ENCODE assay signal across 13 cellular contexts in the genomic region with DNA sequence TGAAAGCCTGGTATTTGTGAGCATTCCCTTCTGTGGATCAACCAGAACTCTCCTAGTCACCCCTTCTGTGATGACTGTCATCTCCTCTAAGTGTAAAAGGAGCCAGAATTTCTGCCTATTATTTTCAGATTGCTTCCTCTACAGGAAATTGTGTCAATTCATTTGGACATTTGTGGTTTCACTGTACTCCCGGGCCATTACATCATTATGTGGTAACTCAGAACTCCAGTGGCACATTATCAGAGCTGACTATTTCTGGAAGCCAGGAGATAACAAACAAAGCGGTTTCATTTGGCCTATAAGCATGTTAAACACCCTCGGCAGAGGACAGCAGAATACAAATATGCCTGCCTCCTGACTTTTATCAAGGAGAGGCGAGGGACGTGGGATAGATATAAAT.
DNase-seq lines count a peak whose midpoint lies in the region; ATAC-seq, FAIRE-seq and TF ChIP-seq lines count a peak whose summit lies in the region.
"Had no signal": no experiment of that assay in that cellular context is flagged by ENCODE, and none has a peak within 500 bp of the region (broad histone marks: within the 10 kb centered on the region; RNA-seq: fewer than 3 reads in every experiment).

No MANE protein-coding gene starts in this region.

- TF ChIP-seq CTCF in K562 (IDR thresholded peaks at IDR 0.05 in 2 of 3, conservative IDR thresholded peaks at IDR 0.05 in 1 of 3; ENCODE audit: insufficient read depth in 2 of 3, low read depth in 1 of 3, low read length in 3 of 3), result no peak

- H3K27me3 ChIP-seq in BLaER1 treated with 17β-estradiol and CSF1 and Interleukin-3, amounts not matched to agents 10 nM and 100 nM, result peaks cover 0 to 29% (median 0%) of the 10 kb centered on the region in 11 experiments; a peak in 5 of 22 replicates
- H3K27me3 ChIP-seq in K562 (ENCODE audit: control insufficient read depth in 2 of 2, insufficient read depth in 2 of 2, low read length in 2 of 2) (no peaks in the 10 kb centered on the region), right cardiac atrium (ENCODE audit: control insufficient read depth, insufficient read depth) (no peaks in the 10 kb centered on the region)

- no peaks in the 10 kb centered on the region for H3K36me3 ChIP-seq in BLaER1 treated with 17β-estradiol and CSF1 and Interleukin-3, amounts not matched to agents 10 nM and 100 nM
- no peaks in the 10 kb centered on the region for H3K36me3 ChIP-seq in K562 (ENCODE audit: control insufficient read depth, insufficient read depth, low read length)

- no peak for FAIRE-seq in K562 (lab: Jason Lieb, UNC)
- FAIRE-seq: GM19239 had no signal

- intact Hi-C loops in K562 (cut with micrococcal nuclease) (no loop called here), right cardiac atrium (cut with DNase I) (no loop called here)

- H4K20me1 ChIP-seq in BLaER1 treated with 17β-estradiol and CSF1 and Interleukin-3, amounts not matched to agents 10 nM and 100 nM, result peaks cover 0 to 7% (median 0%) of the 10 kb centered on the region in 11 experiments; a peak in 1 of 22 replicates
- no peaks in the 10 kb centered on the region for H4K20me1 ChIP-seq in K562 (replicated peaks; ENCODE audit: control insufficient read depth, insufficient read depth, low read length)

- BruUV-seq in K562 (replicated peaks; lab: Mats Ljungman, UMichigan), result no TSS peak

- peaks cover 19 to 46% (median 30%) of the 10 kb centered on the region in 10 experiments for H3K4me1 ChIP-seq in BLaER1 treated with 17β-estradiol and CSF1 and Interleukin-3, amounts not matched to agents 10 nM and 100 nM
- H3K4me1 ChIP-seq in K562 (replicated peaks in 1 of 2; ENCODE audit: control insufficient read depth in 2 of 2, insufficient read depth in 2 of 2, low read length in 2 of 2), result no peaks in the 10 kb centered on the region
- H3K4me1 ChIP-seq in right cardiac atrium (ENCODE audit: control insufficient read depth, insufficient read depth, low read length), result peaks cover 6% of the 10 kb centered on the region

- H3K9me1 ChIP-seq in K562 (ENCODE audit: control insufficient read depth, insufficient read depth, low read length), result no peaks in the 10 kb centered on the region

- no peak overlapping the region for H2AFZ ChIP-seq in K562 (ENCODE audit: low read depth, low read length)

- 0% methylated on average over 5 of the region's 5 CpGs for WGBS in K562 (ENCODE audit: insufficient coverage, low coverage, missing lambda C conversion rate)
- WGBS in right cardiac atrium, result 5% methylated on average over 5 of the region's 5 CpGs

- in situ Hi-C loops in K562 (cut with MboI), result no loop called here

- POLR2A ChIA-PET in K562 (lab: Yijun Ruan, JAX), result no interaction called here

- H3K9me3 ChIP-seq in BLaER1 treated with 17β-estradiol and CSF1 and Interleukin-3, amounts not matched to agents 10 nM and 100 nM (replicated peaks in 1 of 11), result no peaks in the 10 kb centered on the region; a peak in 1 of 22 replicates
- H3K9me3 ChIP-seq in K562 (replicated peaks; ENCODE audit: control insufficient read depth, insufficient read depth, low read depth, low read length) (no peaks in the 10 kb centered on the region; the same call in 1 of the 2 replicates), right cardiac atrium (ENCODE audit: control insufficient read depth, low read length) (no peaks in the 10 kb centered on the region)

- no peak for ATAC-seq in K562
- ATAC-seq in right cardiac atrium, result peak; percentile 92
- no peak for ATAC-seq in HG03159 (IDR thresholded peaks at IDR 0.05; ENCODE audit: unreplicated experiment)
- ATAC-seq: activated CD8-positive, alpha-beta T cell treated with anti-CD3 and anti-CD28 coated beads, Interleukin-2, amount 10 ng/mL, durations not matched to agents 7 days and 5 days had no signal

- CTCF ChIA-PET in K562 (lab: Yijun Ruan, JAX; ENCODE audit: low intra/inter-chr PET ratio), result no interaction called here

- peak overlapping the region in 6 of 11 experiments; percentile 9 to 49 (median 19); a peak in 6 of 22 replicates for H3K9ac ChIP-seq in BLaER1 treated with 17β-estradiol and CSF1 and Interleukin-3, amounts not matched to agents 10 nM and 100 nM
- no peak overlapping the region for H3K9ac ChIP-seq in K562 (ENCODE audit: insufficient read depth in 1 of 2, low read depth in 2 of 2, low read length in 2 of 2)

- 0 out of 20 replicates have a peak overlapping the region, but pooled peaks of 1 of the 10 experiments have one; percentile 0 for H3K4me3 ChIP-seq in BLaER1 treated with 17β-estradiol and CSF1 and Interleukin-3, amounts not matched to agents 10 nM and 100 nM
- H3K4me3 ChIP-seq in K562 (no peak overlapping the region), right cardiac atrium (ENCODE audit: low read length) (no peak overlapping the region)

- DNase-seq in M059J (ENCODE audit: low read depth), result peak; percentile 34
- no peak for DNase-seq in K562 (ENCODE audit: extremely low read depth in 1 of 4, low spot score in 3 of 4)
- DNase-seq in right cardiac atrium, result no peak
- no peak for DNase-seq in stimulated activated CD4-positive, alpha-beta T cell treated with anti-CD3 and anti-CD28 coated beads, Interleukin-2, amount 100 ng/mL, for 24 hours
- DNase-seq in NCI-H2081 (lab: John Stamatoyannopoulos, UW), result no peak
- no peak for DNase-seq in cortex of kidney (lab: John Stamatoyannopoulos, UW)
- DNase-seq: activated CD8-positive, alpha-beta T cell treated with anti-CD3 and anti-CD28 coated beads, Interleukin-2, amount 10 ng/mL, durations not matched to agents 7 days and 5 days; CD4-positive, CD25-positive, alpha-beta regulatory T cell; effector CD8-positive, alpha-beta T cell; NCI-H748 treated with DMSO at 0.1 percent for 48 hours had no signal

- peak overlapping the region in 10 of 11 experiments; percentile 3 to 75 (median 59); a peak in 20 of 22 replicates for H3K27ac ChIP-seq in BLaER1 treated with 17β-estradiol and CSF1 and Interleukin-3, amounts not matched to agents 10 nM and 100 nM
- no peak overlapping the region for H3K27ac ChIP-seq in K562 (ENCODE audit: extremely low read depth, low read depth, low read length)
- H3K27ac ChIP-seq in right cardiac atrium (ENCODE audit: low read length), result no peak overlapping the region

- H3K4me2 ChIP-seq in BLaER1 treated with 17β-estradiol and CSF1 and Interleukin-3, amounts not matched to agents 10 nM and 100 nM, result peak overlapping the region; percentile 39 to 86 (median 66)
- no peak overlapping the region for H3K4me2 ChIP-seq in K562 (ENCODE audit: insufficient read depth, low read length)

- no peak for TF ChIP-seq RAD21 in K562 (CRISPR knock-in tag; conservative IDR thresholded peaks at IDR 0.05 in 1 of 2, IDR thresholded peaks at IDR 0.05 in 1 of 2)

- no peak for TF ChIP-seq POLR2A in K562 (conservative IDR thresholded peaks at IDR 0.05)

- no peak for TF ChIP-seq EP300 in K562 (IDR thresholded peaks at IDR 0.05; ENCODE audit: low read length)

- H3K79me2 ChIP-seq in K562 (ENCODE audit: control insufficient read depth, insufficient read depth, low read length), result no peaks in the 10 kb centered on the region

TF ChIP-seq in K562, 482 proteins besides CTCF, POLR2A, EP300 and RAD21:
- TF ChIP-seq ZNF431 (CRISPR knock-in tag; IDR thresholded peaks at IDR 0.05) (no peak), MTA1 (IDR thresholded peaks at IDR 0.05; ENCODE audit: borderline replicate concordance) (no peak), CEBPG (CRISPR knock-in tag; IDR thresholded peaks at IDR 0.05) (no peak), CEBPG (tag; conservative IDR thresholded peaks at IDR 0.05 in 1 of 2, IDR thresholded peaks at IDR 0.05 in 1 of 2) (0 out of 4 replicates have a peak, but pooled peaks of 1 of the 2 experiments have one; percentile 31), BRF1 (IDR thresholded peaks at IDR 0.05; ENCODE audit: borderline replicate concordance, extremely low read depth, insufficient read length) (no peak), ZNF696 (CRISPR knock-in tag; conservative IDR thresholded peaks at IDR 0.05) (no peak)
- TF ChIP-seq, protein P1, sequence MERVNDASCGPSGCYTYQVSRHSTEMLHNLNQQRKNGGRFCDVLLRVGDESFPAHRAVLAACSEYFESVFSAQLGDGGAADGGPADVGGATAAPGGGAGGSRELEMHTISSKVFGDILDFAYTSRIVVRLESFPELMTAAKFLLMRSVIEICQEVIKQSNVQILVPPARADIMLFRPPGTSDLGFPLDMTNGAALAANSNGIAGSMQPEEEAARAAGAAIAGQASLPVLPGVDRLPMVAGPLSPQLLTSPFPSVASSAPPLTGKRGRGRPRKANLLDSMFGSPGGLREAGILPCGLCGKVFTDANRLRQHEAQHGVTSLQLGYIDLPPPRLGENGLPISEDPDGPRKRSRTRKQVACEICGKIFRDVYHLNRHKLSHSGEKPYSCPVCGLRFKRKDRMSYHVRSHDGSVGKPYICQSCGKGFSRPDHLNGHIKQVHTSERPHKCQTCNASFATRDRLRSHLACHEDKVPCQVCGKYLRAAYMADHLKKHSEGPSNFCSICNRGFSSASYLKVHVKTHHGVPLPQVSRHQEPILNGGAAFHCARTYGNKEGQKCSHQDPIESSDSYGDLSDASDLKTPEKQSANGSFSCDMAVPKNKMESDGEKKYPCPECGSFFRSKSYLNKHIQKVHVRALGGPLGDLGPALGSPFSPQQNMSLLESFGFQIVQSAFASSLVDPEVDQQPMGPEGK (CRISPR knock-in tag; IDR thresholded peaks at IDR 0.05; ENCODE audit: borderline replicate concordance), result no peak
- TF ChIP-seq, protein P2, sequence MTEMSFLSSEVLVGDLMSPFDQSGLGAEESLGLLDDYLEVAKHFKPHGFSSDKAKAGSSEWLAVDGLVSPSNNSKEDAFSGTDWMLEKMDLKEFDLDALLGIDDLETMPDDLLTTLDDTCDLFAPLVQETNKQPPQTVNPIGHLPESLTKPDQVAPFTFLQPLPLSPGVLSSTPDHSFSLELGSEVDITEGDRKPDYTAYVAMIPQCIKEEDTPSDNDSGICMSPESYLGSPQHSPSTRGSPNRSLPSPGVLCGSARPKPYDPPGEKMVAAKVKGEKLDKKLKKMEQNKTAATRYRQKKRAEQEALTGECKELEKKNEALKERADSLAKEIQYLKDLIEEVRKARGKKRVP (CRISPR knock-in tag; IDR thresholded peaks at IDR 0.05), result peak; percentile 66; the same call in 1 of the 2 replicates
TF ChIP-seq in K562: peak in this region for 2.

Comparison
In these comparisons a context has a peak if more than half of its experiments do, and no peak if none do; other contexts are left out.
1. H3K27ac ChIP-seq: peak in BLaER1 treated with 17β-estradiol and CSF1 and Interleukin-3, amounts not matched to agents 10 nM and 100 nM (10 of 11); none in K562 (single experiment) and right cardiac atrium (single experiment).
2. H3K9ac ChIP-seq: peak in BLaER1 treated with 17β-estradiol and CSF1 and Interleukin-3, amounts not matched to agents 10 nM and 100 nM (6 of 11); none in K562 (0 of 2).
3. ATAC-seq: peak in right cardiac atrium (2 of 2); none in K562 (single experiment) and HG03159 (single experiment).